8 cellular contexts compared by ENCODE assay signal in genomic region chr6:14732845-14733757, GRCh38.
DNase-seq lines count a peak whose midpoint lies in the region; ATAC-seq and TF ChIP-seq lines count a peak whose summit lies in the region.

No MANE protein-coding gene starts in this region.

- H3K36me3 ChIP-seq in CD4-positive, alpha-beta memory T cell (ENCODE audit: insufficient read depth, low read length), result no peaks in the 10 kb centered on the region
- H3K36me3 ChIP-seq in OCI-LY3 (replicated peaks; ENCODE audit: low read depth, low read length), result no peaks in the 10 kb centered on the region
- no peaks in the 10 kb centered on the region for H3K36me3 ChIP-seq in Karpas-422 (ENCODE audit: insufficient read depth, low read length)

- no peaks in the 10 kb centered on the region for H3K27me3 Mint-ChIP-seq in CD4-positive, alpha-beta memory T cell
- no peaks in the 10 kb centered on the region for H3K27me3 Mint-ChIP-seq in naive thymus-derived CD8-positive, alpha-beta T cell

- no peak for TF ChIP-seq CTCF in OCI-LY3 (IDR thresholded peaks at IDR 0.05; ENCODE audit: low read depth, low read length)

- peak; percentile 24 to 63 for ATAC-seq in naive thymus-derived CD8-positive, alpha-beta T cell
- ATAC-seq in GM18502 (IDR thresholded peaks at IDR 0.05; ENCODE audit: poor library complexity, unreplicated experiment), result no peak

- no peaks in the 10 kb centered on the region for H4K20me1 ChIP-seq in OCI-LY3 (ENCODE audit: insufficient read depth, low read length)
- no peaks in the 10 kb centered on the region for H4K20me1 ChIP-seq in Karpas-422 (ENCODE audit: insufficient read depth, low read depth, low read length)

- H3K79me2 ChIP-seq in OCI-LY3 (ENCODE audit: low read length) (no peaks in the 10 kb centered on the region), Karpas-422 (ENCODE audit: low read length) (no peaks in the 10 kb centered on the region)

- intact Hi-C loops in CD4-positive, alpha-beta memory T cell (cut with micrococcal nuclease), result loop anchor here (5.0 kb wide), 1 partner anchor 514 kb away; the partner anchor contains the start of gene JARID2

- POLR2A ChIA-PET in CD4-positive, alpha-beta memory T cell (lab: Charles Lee; ENCODE audit: partially characterized antibody), result no interaction called here
- POLR2A ChIA-PET in naive thymus-derived CD8-positive, alpha-beta T cell (lab: Charles Lee), result no interaction called here

- H2AFZ ChIP-seq in OCI-LY3 (ENCODE audit: low read depth, low read length), result no peak overlapping the region
- H2AFZ ChIP-seq in Karpas-422 (ENCODE audit: low read length), result no peak overlapping the region

- DNase-seq in CD4-positive, alpha-beta memory T cell, result peak in 3 of 5 donors; percentile 13 to 46 (median 26)
- DNase-seq in activated naive CD8-positive, alpha-beta T cell treated with anti-CD3 and anti-CD28 coated beads, Interleukin-2, amount 50 U/mL, for 16 hours (ENCODE audit: low read depth, low spot score), result peak; percentile 47
- DNase-seq in naive thymus-derived CD8-positive, alpha-beta T cell, result peak in 1 of 10 donors; percentile 9
- no peak for DNase-seq in HuH-7.5 (ENCODE audit: low spot score)
- DNase-seq in Karpas-422, result no peak
- no peak for DNase-seq in NCI-H774 (lab: John Stamatoyannopoulos, UW)

- H3K9me3 ChIP-seq in CD4-positive, alpha-beta memory T cell (ENCODE audit: control insufficient read depth in 1 of 2, low read length in 2 of 2), result no peaks in the 10 kb centered on the region
- H3K9me3 ChIP-seq in OCI-LY3 (ENCODE audit: insufficient read depth, low read length) (no peaks in the 10 kb centered on the region), Karpas-422 (ENCODE audit: low read length) (no peaks in the 10 kb centered on the region)

- peaks cover 41 to 57% (median 50%) of the 10 kb centered on the region in 4 donors for H3K4me1 Mint-ChIP-seq in CD4-positive, alpha-beta memory T cell
- peaks cover 31 to 92% (median 82%) of the 10 kb centered on the region in 4 donors for H3K4me1 Mint-ChIP-seq in naive thymus-derived CD8-positive, alpha-beta T cell

- CTCF ChIA-PET in CD4-positive, alpha-beta memory T cell (lab: Charles Lee; ENCODE audit: partially characterized antibody), result no interaction called here

- H3K4me3 ChIP-seq in CD4-positive, alpha-beta memory T cell (ENCODE audit: low read length in 2 of 2), result peak overlapping the region in 1 of 2 donors; percentile 25
- no peak overlapping the region for H3K4me3 ChIP-seq in OCI-LY3 (ENCODE audit: low read length)
- H3K4me3 ChIP-seq in Karpas-422 (ENCODE audit: low read length), result no peak overlapping the region

- H3K9ac ChIP-seq in OCI-LY3 (ENCODE audit: low read length), result no peak overlapping the region
- no peak overlapping the region for H3K9ac ChIP-seq in Karpas-422 (ENCODE audit: low read length)

- peaks cover 80% of the 10 kb centered on the region for H3K4me1 ChIP-seq in CD4-positive, alpha-beta memory T cell (ENCODE audit: insufficient read depth, low read length)
- H3K4me1 ChIP-seq in OCI-LY3 (ENCODE audit: low read length), result peaks cover 46% of the 10 kb centered on the region
- H3K4me1 ChIP-seq in Karpas-422 (ENCODE audit: low read length), result peaks cover 7% of the 10 kb centered on the region

- H3K27me3 ChIP-seq in CD4-positive, alpha-beta memory T cell (ENCODE audit: insufficient read depth, low read length), result no peaks in the 10 kb centered on the region
- H3K27me3 ChIP-seq in OCI-LY3 (ENCODE audit: low read depth, low read length), result peaks cover 19% of the 10 kb centered on the region
- H3K27me3 ChIP-seq in Karpas-422 (ENCODE audit: low read length), result no peaks in the 10 kb centered on the region

- H3K9me3 Mint-ChIP-seq in CD4-positive, alpha-beta memory T cell, result peaks cover 0 to 4% (median 0%) of the 10 kb centered on the region in 8 donors
- peaks cover 0 to 2% (median 0%) of the 10 kb centered on the region in 9 donors for H3K9me3 Mint-ChIP-seq in naive thymus-derived CD8-positive, alpha-beta T cell

- H3K27ac Mint-ChIP-seq in CD4-positive, alpha-beta memory T cell, result peak overlapping the region; percentile 9 to 83 (median 61)
- peak overlapping the region in 6 of 10 donors; percentile 9 to 93 (median 51) for H3K27ac Mint-ChIP-seq in naive thymus-derived CD8-positive, alpha-beta T cell

- peak overlapping the region; percentile 16; the same call in 1 of the 2 replicates for H3K4me2 ChIP-seq in OCI-LY3 (ENCODE audit: low read length)
- H3K4me2 ChIP-seq in Karpas-422 (ENCODE audit: low read depth, low read length, poor library complexity, severe bottlenecking), result no peak overlapping the region

- H3K36me3 Mint-ChIP-seq in CD4-positive, alpha-beta memory T cell, result no peaks in the 10 kb centered on the region
- H3K36me3 Mint-ChIP-seq in naive thymus-derived CD8-positive, alpha-beta T cell, result no peaks in the 10 kb centered on the region

- H3K27ac ChIP-seq in CD4-positive, alpha-beta memory T cell (ENCODE audit: low read depth, low read length), result no peak overlapping the region
- no peak overlapping the region for H3K27ac ChIP-seq in OCI-LY3 (ENCODE audit: low read length)
- no peak overlapping the region for H3K27ac ChIP-seq in Karpas-422 (ENCODE audit: low read length)

- no peaks in the 10 kb centered on the region for H3K9me2 ChIP-seq in Karpas-422 (replicated peaks; ENCODE audit: insufficient read depth, low read length)

- H3K4me3 Mint-ChIP-seq in CD4-positive, alpha-beta memory T cell, result peak overlapping the region; percentile 15 to 71 (median 62)
- H3K4me3 Mint-ChIP-seq in naive thymus-derived CD8-positive, alpha-beta T cell, result peak overlapping the region in 9 of 10 donors; percentile 2 to 71 (median 18)

Comparison
In these comparisons a context has a peak if more than half of its experiments do, and no peak if none do; other contexts are left out.
1. DNase-seq: peak in CD4-positive, alpha-beta memory T cell (3 of 5) and activated naive CD8-positive, alpha-beta T cell treated with anti-CD3 and anti-CD28 coated beads, Interleukin-2, amount 50 U/mL, for 16 hours (single experiment); none in HuH-7.5 (single experiment), Karpas-422 (single experiment) and NCI-H774 (single experiment).